ENCODE assay signal across 26 cellular contexts in genomic region chr5:54754878-54755277, GRCh38.
"Had no signal": no experiment of that assay in that cellular context is flagged by ENCODE, and none has a peak within 500 bp of the region (broad histone marks: within the 10 kb centered on the region; RNA-seq: fewer than 3 reads in every experiment).

No MANE protein-coding gene starts in this region.

- ATAC-seq: activated CD4-positive, alpha-beta T cell treated with anti-CD3 and anti-CD28 coated beads for 36 hours; activated T-cell treated with anti-CD3 and anti-CD28 coated beads, Interleukin-2, amount 50 U/mL, for 72 hours; effector memory CD8-positive, alpha-beta T cell; gastroesophageal sphincter; heart left ventricle; left ventricle myocardium superior; sciatic nerve had no signal

- H3K4me1 ChIP-seq: colonic mucosa, gastroesophageal sphincter had no signal

- H3K4me3 ChIP-seq: colonic mucosa, dorsolateral prefrontal cortex, esophagus squamous epithelium, gastroesophageal sphincter, heart left ventricle, thoracic aorta had no signal

- H3K9me3 ChIP-seq: colonic mucosa, esophagus squamous epithelium, gastroesophageal sphincter, heart left ventricle, thoracic aorta had no signal

- H3K27me3 Mint-ChIP-seq: activated CD4-positive, alpha-beta memory T cell treated with anti-CD3 and anti-CD28 coated beads for 36 hours; activated CD4-positive, alpha-beta T cell treated with anti-CD3 and anti-CD28 coated beads for 36 hours; activated naive CD8-positive, alpha-beta T cell treated with anti-CD3 and anti-CD28 coated beads, Interleukin-2, amount 10 ng/mL, durations not matched to agents 7 days and 5 days; effector memory CD8-positive, alpha-beta T cell; type B pancreatic cell had no signal

- H3K27me3 ChIP-seq: colonic mucosa, dorsolateral prefrontal cortex, esophagus squamous epithelium, gastroesophageal sphincter, heart left ventricle had no signal

- H3K4me3 Mint-ChIP-seq: activated CD4-positive, alpha-beta memory T cell treated with anti-CD3 and anti-CD28 coated beads for 36 hours; activated CD4-positive, alpha-beta T cell treated with anti-CD3 and anti-CD28 coated beads for 36 hours; activated naive CD4-positive, alpha-beta T cell treated with anti-CD3 and anti-CD28 coated beads for 36 hours; activated naive CD8-positive, alpha-beta T cell treated with anti-CD3 and anti-CD28 coated beads, Interleukin-2, amount 10 ng/mL, durations not matched to agents 7 days and 5 days; activated T-cell treated with anti-CD3 and anti-CD28 coated beads, Interleukin-2, amount 50 U/mL, for 72 hours; effector memory CD8-positive, alpha-beta T cell; type B pancreatic cell had no signal

- H3K27ac Mint-ChIP-seq: activated CD4-positive, alpha-beta memory T cell treated with anti-CD3 and anti-CD28 coated beads for 36 hours; activated CD4-positive, alpha-beta T cell treated with anti-CD3 and anti-CD28 coated beads for 36 hours; activated naive CD4-positive, alpha-beta T cell treated with anti-CD3 and anti-CD28 coated beads for 36 hours; activated T-cell treated with anti-CD3 and anti-CD28 coated beads, Interleukin-2, amount 50 U/mL, for 72 hours; effector memory CD8-positive, alpha-beta T cell; type B pancreatic cell had no signal

- FAIRE-seq: bronchial epithelial cell, endothelial cell of umbilical vein, islet of Langerhans, small intestine had no signal

- H3K36me3 ChIP-seq: colonic mucosa, esophagus squamous epithelium, gastroesophageal sphincter, heart left ventricle, thoracic aorta had no signal

- H3K9me3 Mint-ChIP-seq: activated CD4-positive, alpha-beta memory T cell treated with anti-CD3 and anti-CD28 coated beads for 36 hours; activated naive CD4-positive, alpha-beta T cell treated with anti-CD3 and anti-CD28 coated beads for 36 hours; effector memory CD8-positive, alpha-beta T cell; type B pancreatic cell had no signal

- DNase-seq: activated CD4-positive, alpha-beta memory T cell treated with anti-CD3 and anti-CD28 coated beads for 36 hours; activated CD4-positive, alpha-beta T cell treated with anti-CD3 and anti-CD28 coated beads for 36 hours; activated effector memory CD4-positive, alpha-beta T cell treated with Interleukin-2 at 50 U/mL for 16 hours; activated naive CD4-positive, alpha-beta T cell treated with anti-CD3 and anti-CD28 coated beads for 36 hours; activated naive CD8-positive, alpha-beta T cell treated with anti-CD3 and anti-CD28 coated beads, Interleukin-2, amount 10 ng/mL, durations not matched to agents 7 days and 5 days; activated T-cell treated with anti-CD3 and anti-CD28 coated beads, Interleukin-2, amount 50 U/mL, for 72 hours; amniotic stem cell; colonic mucosa; dorsolateral prefrontal cortex; effector memory CD8-positive, alpha-beta T cell; esophagus squamous epithelium; heart left ventricle; left ventricle myocardium superior; mammary epithelial cell; occipital lobe; small intestine; stimulated activated CD4-positive, alpha-beta T cell treated with anti-CD3 and anti-CD28 coated beads, Interleukin-15, amount 100 ng/mL, for 24 hours; stimulated activated naive CD4-positive, alpha-beta T cell; T-helper 9 cell had no signal

- H3K27ac ChIP-seq: colonic mucosa, dorsolateral prefrontal cortex, esophagus squamous epithelium, gastroesophageal sphincter, heart left ventricle, thoracic aorta had no signal

- H3K36me3 Mint-ChIP-seq: activated CD4-positive, alpha-beta memory T cell treated with anti-CD3 and anti-CD28 coated beads for 36 hours; type B pancreatic cell had no signal
